13 cellular contexts compared by ENCODE assay signal in the genomic region with DNA sequence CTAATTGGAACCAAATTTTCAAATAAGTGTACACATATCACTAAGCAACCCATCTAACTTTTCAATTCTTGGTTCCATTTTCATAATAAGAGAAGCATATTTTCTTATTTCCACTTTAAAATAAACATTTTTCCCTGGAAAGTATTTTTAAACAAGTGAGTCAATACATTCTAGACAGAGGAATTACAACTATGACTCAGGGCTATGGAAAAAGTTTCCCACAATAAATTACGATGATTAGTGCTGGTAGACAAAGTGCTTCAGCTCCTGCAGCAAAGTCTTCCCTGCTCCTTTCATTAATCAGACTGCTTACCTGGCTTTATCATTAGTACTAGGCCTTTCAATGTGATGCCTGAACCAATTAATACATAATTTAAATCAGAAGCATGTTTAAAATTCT.
DNase-seq lines count a peak whose midpoint lies in the region; ATAC-seq and TF ChIP-seq lines count a peak whose summit lies in the region.
"Had no signal": no experiment of that assay in that cellular context is flagged by ENCODE, and none has a peak within 500 bp of the region (broad histone marks: within the 10 kb centered on the region; RNA-seq: fewer than 3 reads in every experiment).

No MANE protein-coding gene starts in this region.

- no peaks in the 10 kb centered on the region for H3K36me3 ChIP-seq in osteoblast (ENCODE audit: insufficient read depth, low read length)
- H3K36me3 ChIP-seq in ovary: no peaks in the 10 kb centered on the region
- H3K36me3 ChIP-seq: BLaER1 had no signal

- CTCF ChIA-PET in RWPE1 (lab: Yijun Ruan, JAX): interaction anchor here (2.3 kb wide), 1 partner anchor 11 kb away, joined by 8 read pairs; no protein-coding TSS in a partner anchor

- no peak for TF ChIP-seq POLR2A in ovary (IDR thresholded peaks at IDR 0.05)

- peaks cover 4% of the 10 kb centered on the region for H3K4me1 ChIP-seq in osteoblast (ENCODE audit: insufficient read depth, low read length)
- peaks cover 6% of the 10 kb centered on the region for H3K4me1 ChIP-seq in ovary (ENCODE audit: insufficient read depth)
- H3K4me1 ChIP-seq: BLaER1 had no signal

- no peaks in the 10 kb centered on the region for H3K79me2 ChIP-seq in osteoblast (ENCODE audit: insufficient read depth, low read length)

- no peak for TF ChIP-seq EP300 in ovary (IDR thresholded peaks at IDR 0.05)

- H3K9me3 ChIP-seq in osteoblast (ENCODE audit: low read depth, low read length) (no peaks in the 10 kb centered on the region), ovary (no peaks in the 10 kb centered on the region)
- H3K9me3 ChIP-seq: BLaER1 had no signal

- H3K27me3 ChIP-seq in osteoblast (ENCODE audit: insufficient read depth, low read length) (no peaks in the 10 kb centered on the region), ovary (no peaks in the 10 kb centered on the region)
- H3K27me3 ChIP-seq: BLaER1 had no signal

- H2AFZ ChIP-seq in osteoblast (ENCODE audit: low read length): no peak overlapping the region

- intact Hi-C loops in ovary (cut with DNase I): no loop called here

- TF ChIP-seq CTCF in RWPE1 (conservative IDR thresholded peaks at IDR 0.05; ENCODE audit: low read depth): no peak
- no peak for TF ChIP-seq CTCF in osteoblast (IDR thresholded peaks at IDR 0.05; ENCODE audit: extremely low read depth, low read depth, low read length)
- TF ChIP-seq CTCF in ovary (IDR thresholded peaks at IDR 0.05): no peak

- ATAC-seq in GM21381 (IDR thresholded peaks at IDR 0.05; ENCODE audit: unreplicated experiment) (no peak), GM18867 (IDR thresholded peaks at IDR 0.05; ENCODE audit: unreplicated experiment) (no peak)

- no peaks in the 10 kb centered on the region for H4K20me1 ChIP-seq in osteoblast (ENCODE audit: insufficient read depth, low read length)
- H4K20me1 ChIP-seq: BLaER1 had no signal

- WGBS in ovary, 3 donors: 0 to 16% (median 5%) methylated on average over 1 of the region's 1 CpG

- no peak overlapping the region for H3K27ac ChIP-seq in RWPE1
- H3K27ac ChIP-seq in epithelial cell of prostate: no peak overlapping the region
- H3K27ac ChIP-seq in osteoblast (ENCODE audit: low read depth, low read length): no peak overlapping the region
- H3K27ac ChIP-seq in substantia nigra (ENCODE audit: low read depth, low read length, poor library complexity, severe bottlenecking): no peak overlapping the region
- H3K27ac ChIP-seq in ovary: no peak overlapping the region
- H3K27ac ChIP-seq: BLaER1 had no signal

- POLR2A ChIA-PET in RWPE1 (lab: Yijun Ruan, JAX; ENCODE audit: low non-redundant PET): no interaction called here

- H3K4me3 ChIP-seq in osteoblast (ENCODE audit: insufficient read depth, low read length) (no peak overlapping the region), ovary (no peak overlapping the region)
- H3K4me3 ChIP-seq: BLaER1 had no signal

- DNase-seq in Daoy (ENCODE audit: low read depth) (peak; percentile 3), RWPE1 (ENCODE audit: low spot score) (peak; percentile 14), epithelial cell of prostate (ENCODE audit: low read depth, low spot score) (peak; percentile 31), osteoblast (ENCODE audit: insufficient read length, low spot score, missing footprints) (peak; percentile 63), substantia nigra (lab: John Stamatoyannopoulos, UW) (no peak), ovary (no peak)
- DNase-seq: activated B cell treated with CpG ODN at 0.5 μM for 24 hours; activated naive CD4-positive, alpha-beta T cell; NCI-H1105; occipital lobe had no signal

- no peak overlapping the region for H3K4me2 ChIP-seq in osteoblast (ENCODE audit: insufficient read depth, low read length)
- H3K4me2 ChIP-seq: BLaER1 had no signal

Comparison
In these comparisons a context has a peak if more than half of its experiments do, and no peak if none do; other contexts are left out.
1. DNase-seq: peak in Daoy (single experiment), RWPE1 (single experiment), epithelial cell of prostate (single experiment) and osteoblast (single experiment); none in substantia nigra (0 of 49) and ovary (0 of 5).